In genomic region chr4:21032246-21032645, GRCh38 we compare ENCODE assay signal across 18 cellular contexts.
DNase-seq lines count a peak whose midpoint lies in the region; ATAC-seq and TF ChIP-seq lines count a peak whose summit lies in the region.
"Had no signal": no experiment of that assay in that cellular context is flagged by ENCODE, and none has a peak within 500 bp of the region (broad histone marks: within the 10 kb centered on the region; RNA-seq: fewer than 3 reads in every experiment).

No MANE protein-coding gene starts in this region.

- no peak overlapping the region for H3K27ac Mint-ChIP-seq in stimulated activated naive B cell treated with anti-CD40 and anti-IgM and Interleukin-4, amounts not matched to agents 10 μg/mL and 1 μg/mL and 100 μg/mL, for 72 hours
- no peak overlapping the region for H3K27ac Mint-ChIP-seq in mesothelial cell of epicardium
- H3K27ac Mint-ChIP-seq: CD4-positive, alpha-beta T cell; H9 had no signal

- TF ChIP-seq CTCF in RWPE2 (IDR thresholded peaks at IDR 0.05; ENCODE audit: poor library complexity, severe bottlenecking) (no peak), astrocyte of the spinal cord (IDR thresholded peaks at IDR 0.05; ENCODE audit: low read depth, low read length) (no peak), mesothelial cell of epicardium (IDR thresholded peaks at IDR 0.05; ENCODE audit: unreplicated experiment) (no peak)

- no peak for DNase-seq in RWPE2 (ENCODE audit: low spot score)
- DNase-seq in astrocyte of the spinal cord (ENCODE audit: low read depth, low spot score): peak; percentile 47
- peak; percentile 22 for DNase-seq in non-pigmented ciliary epithelial cell (ENCODE audit: low read depth)
- no peak for DNase-seq in stimulated activated naive B cell treated with anti-CD40 and anti-IgM and Interleukin-4, amounts not matched to agents 10 μg/mL and 1 μg/mL and 100 μg/mL, for 72 hours
- no peak for DNase-seq in LoVo (ENCODE audit: low spot score)
- no peak for DNase-seq in mesothelial cell of epicardium (ENCODE audit: low spot score in 2 of 2, unreplicated experiment in 2 of 2)
- DNase-seq: AML-193; CD4-positive, alpha-beta T cell; DMS79 treated with DMSO at 0.1 percent for 48 hours; GF-D8; H9; IMR-90 had no signal

- no peak overlapping the region for H3K4me3 ChIP-seq in RWPE2 (ENCODE audit: severe bottlenecking)
- no peak overlapping the region for H3K4me3 ChIP-seq in astrocyte of the spinal cord (ENCODE audit: low read depth, low read length)
- H3K4me3 ChIP-seq: A549, K562 had no signal

- H3K36me3 ChIP-seq in RWPE2 (ENCODE audit: low read depth): no peaks in the 10 kb centered on the region

- no peaks in the 10 kb centered on the region for H3K27me3 ChIP-seq in RWPE2 (ENCODE audit: insufficient read depth, poor library complexity, severe bottlenecking)

- H3K27me3 Mint-ChIP-seq in stimulated activated naive B cell treated with anti-CD40 and anti-IgM and Interleukin-4, amounts not matched to agents 10 μg/mL and 1 μg/mL and 100 μg/mL, for 72 hours: no peaks in the 10 kb centered on the region
- peaks cover 9% of the 10 kb centered on the region for H3K27me3 Mint-ChIP-seq in mesothelial cell of epicardium (ENCODE audit: low read depth)
- H3K27me3 Mint-ChIP-seq: CD4-positive, alpha-beta T cell had no signal

- no peaks in the 10 kb centered on the region for H3K36me3 Mint-ChIP-seq in stimulated activated naive B cell treated with anti-CD40 and anti-IgM and Interleukin-4, amounts not matched to agents 10 μg/mL and 1 μg/mL and 100 μg/mL, for 72 hours
- no peaks in the 10 kb centered on the region for H3K36me3 Mint-ChIP-seq in mesothelial cell of epicardium

- peak overlapping the region; percentile 7 for H3K27ac ChIP-seq in RWPE2 (ENCODE audit: poor library complexity, severe bottlenecking)
- H3K27ac ChIP-seq: A549, C4-2B, HL-60 had no signal

- in situ Hi-C loops in astrocyte of the spinal cord (cut with HindIII; ENCODE audit: low sequenced_read_pairs): no loop called here

- H3K4me1 ChIP-seq in RWPE2 (ENCODE audit: insufficient read depth, poor library complexity, severe bottlenecking): peaks cover 3% of the 10 kb centered on the region
- H3K4me1 ChIP-seq: A549, Caco-2 had no signal

- H3K9me3 ChIP-seq in RWPE2 (ENCODE audit: severe bottlenecking): no peaks in the 10 kb centered on the region
- H3K9me3 ChIP-seq: A549, Caco-2 had no signal

- H3K9me3 Mint-ChIP-seq in stimulated activated naive B cell treated with anti-CD40 and anti-IgM and Interleukin-4, amounts not matched to agents 10 μg/mL and 1 μg/mL and 100 μg/mL, for 72 hours: peaks cover 3 to 8% of the 10 kb centered on the region in 2 donors
- peaks cover 3% of the 10 kb centered on the region for H3K9me3 Mint-ChIP-seq in mesothelial cell of epicardium

- ATAC-seq in RWPE2 (ENCODE audit: low read depth): peak; percentile 35; the same call in 2 of the 3 replicates
- no peak for ATAC-seq in stimulated activated naive B cell treated with anti-CD40 and anti-IgM and Interleukin-4, amounts not matched to agents 10 μg/mL and 1 μg/mL and 100 μg/mL, for 72 hours (replicated peaks)
- no peak for ATAC-seq in GM21529 (IDR thresholded peaks at IDR 0.05; ENCODE audit: unreplicated experiment)
- ATAC-seq: A549, K562 had no signal

- no peak overlapping the region for H3K4me3 Mint-ChIP-seq in stimulated activated naive B cell treated with anti-CD40 and anti-IgM and Interleukin-4, amounts not matched to agents 10 μg/mL and 1 μg/mL and 100 μg/mL, for 72 hours
- no peak overlapping the region for H3K4me3 Mint-ChIP-seq in mesothelial cell of epicardium
- H3K4me3 Mint-ChIP-seq: CD4-positive, alpha-beta T cell; H9 had no signal

- no peaks in the 10 kb centered on the region for H3K4me1 Mint-ChIP-seq in stimulated activated naive B cell treated with anti-CD40 and anti-IgM and Interleukin-4, amounts not matched to agents 10 μg/mL and 1 μg/mL and 100 μg/mL, for 72 hours
- H3K4me1 Mint-ChIP-seq in mesothelial cell of epicardium: no peaks in the 10 kb centered on the region
- H3K4me1 Mint-ChIP-seq: H9 had no signal

Comparison
In these comparisons a context has a peak if more than half of its experiments do, and no peak if none do; other contexts are left out.
1. DNase-seq: peak in astrocyte of the spinal cord (single experiment) and non-pigmented ciliary epithelial cell (single experiment); none in RWPE2 (single experiment), stimulated activated naive B cell treated with anti-CD40 and anti-IgM and Interleukin-4, amounts not matched to agents 10 μg/mL and 1 μg/mL and 100 μg/mL, for 72 hours (single experiment), LoVo (single experiment) and mesothelial cell of epicardium (0 of 2).